41 cellular contexts compared by ENCODE assay signal in the genomic region with DNA sequence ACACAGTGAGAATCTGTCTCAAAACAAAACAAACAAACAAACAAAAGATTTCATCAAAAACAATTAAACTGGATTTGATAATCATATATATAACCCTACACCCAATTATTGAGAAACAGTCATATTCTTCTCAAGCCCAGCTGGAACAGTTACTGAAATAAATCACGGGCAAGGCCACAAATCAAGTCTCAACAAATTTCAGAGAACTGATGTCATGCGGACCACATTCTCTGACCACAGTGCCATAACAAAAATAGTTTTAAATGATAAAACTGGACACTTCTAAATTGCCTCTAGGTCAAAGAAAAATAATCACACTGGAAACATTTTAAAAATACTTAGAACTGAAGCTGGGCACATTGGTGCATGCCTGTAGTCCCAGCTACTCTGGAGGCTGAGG. TPM values are rescaled to one million over a fixed set of nuclear protein-coding genes. Genes with fewer than 3 reads are reported as not detected.
"Had no signal": no experiment of that assay in that cellular context is flagged by ENCODE, and none has a peak within 500 bp of the region (broad histone marks: within the 10 kb centered on the region; RNA-seq: fewer than 3 reads in every experiment).

No MANE protein-coding gene starts in this region.

- H3K36me3 ChIP-seq: adrenal gland, brain microvascular endothelial cell, cardiac muscle cell had no signal

- H3K9me3 ChIP-seq: adrenal gland, body of pancreas had no signal

- H3K4me1 ChIP-seq: adrenal gland, body of pancreas had no signal

- FAIRE-seq: bronchial epithelial cell, TTC549 had no signal

- ATAC-seq: activated CD4-positive, alpha-beta T cell treated with anti-CD3 and anti-CD28 coated beads for 36 hours; activated CD4-positive, CD25-positive, alpha-beta regulatory T cell treated with anti-CD3 and anti-CD28 coated beads, Interleukin-2, amount 50 U/mL, for 24 hours; activated CD8-positive, alpha-beta T cell treated with anti-CD3 and anti-CD28 coated beads for 36 hours; activated naive CD4-positive, alpha-beta T cell treated with anti-CD3 and anti-CD28 coated beads, Interleukin-2, amount 50 U/mL, for 72 hours; activated T-cell treated with anti-CD3 and anti-CD28 coated beads, Interleukin-2, amount 50 U/mL, for 4 hours; activated T-cell treated with anti-CD3 and anti-CD28 coated beads, Interleukin-2, amount 50 U/mL, for 72 hours; activated T-helper 17 cell treated with anti-CD3 and anti-CD28 coated beads, Interleukin-2, amount 50 U/mL, for 72 hours; body of pancreas; WTC11 had no signal

- H3K4me1 Mint-ChIP-seq: WTC11 had no signal

- H3K27ac Mint-ChIP-seq: activated CD4-positive, alpha-beta memory T cell treated with anti-CD3 and anti-CD28 coated beads for 36 hours; activated CD4-positive, alpha-beta T cell treated with anti-CD3 and anti-CD28 coated beads for 36 hours; activated CD4-positive, alpha-beta T cell treated with anti-CD3 and anti-CD28 coated beads, Interleukin-2, amount 10 ng/mL, durations not matched to agents 7 days and 5 days; activated CD8-positive, alpha-beta T cell treated with anti-CD3 and anti-CD28 coated beads for 36 hours; activated naive CD4-positive, alpha-beta T cell treated with anti-CD3 and anti-CD28 coated beads for 36 hours; activated naive CD4-positive, alpha-beta T cell treated with anti-CD3 and anti-CD28 coated beads, Interleukin-2, amount 50 U/mL, for 72 hours; activated naive CD8-positive, alpha-beta T cell treated with anti-CD3 and anti-CD28 coated beads for 36 hours; activated T-cell treated with anti-CD3 and anti-CD28 coated beads, Interleukin-2, amount 50 U/mL, for 72 hours; activated T-helper 1 cell treated with anti-CD3 and anti-CD28 coated beads, Interleukin-12 subunit alpha, Interleukin-12 subunit beta, Interleukin-2, Interleukin-4 antibody, amounts not matched to agents 30 ng/mL and 10 ng/mL and 1 ng/mL, durations not matched to agents 14 hours and 24 hours and 36 hours; activated T-helper 17 cell treated with anti-CD3 and anti-CD28 coated beads, Interleukin-2, amount 50 U/mL, for 72 hours; T-helper 1 cell treated with Interleukin-12 subunit alpha and Interleukin-12 subunit beta and Interleukin-4 antibody, amounts not matched to agents 30 μg/mL and 1 μg/mL, for 36 hours; T-helper 2 cell treated with Interferon-gamma antibody and Interleukin-4, amounts not matched to agents 5 μg/mL and 100 μg/mL, for 36 hours; WTC11 had no signal

- H3K27me3 Mint-ChIP-seq: activated CD4-positive, alpha-beta memory T cell treated with anti-CD3 and anti-CD28 coated beads for 36 hours; activated CD4-positive, alpha-beta T cell treated with anti-CD3 and anti-CD28 coated beads for 36 hours; activated CD4-positive, alpha-beta T cell treated with anti-CD3 and anti-CD28 coated beads, Interleukin-2, amount 10 ng/mL, durations not matched to agents 7 days and 5 days; activated CD8-positive, alpha-beta T cell treated with anti-CD3 and anti-CD28 coated beads for 36 hours; activated naive CD8-positive, alpha-beta T cell treated with anti-CD3 and anti-CD28 coated beads for 36 hours; activated T-helper 17 cell treated with anti-CD3 and anti-CD28 coated beads, Interleukin-2, amount 50 U/mL, for 72 hours; central memory CD8-positive, alpha-beta T cell had no signal

- H3K36me3 Mint-ChIP-seq: activated CD4-positive, alpha-beta memory T cell treated with anti-CD3 and anti-CD28 coated beads for 36 hours; WTC11 had no signal

- H3K4me3 Mint-ChIP-seq: activated CD4-positive, alpha-beta memory T cell treated with anti-CD3 and anti-CD28 coated beads for 36 hours; activated CD4-positive, alpha-beta T cell treated with anti-CD3 and anti-CD28 coated beads for 36 hours; activated CD4-positive, alpha-beta T cell treated with anti-CD3 and anti-CD28 coated beads, Interleukin-2, amount 10 ng/mL, durations not matched to agents 7 days and 5 days; activated CD8-positive, alpha-beta T cell treated with anti-CD3 and anti-CD28 coated beads for 36 hours; activated naive CD4-positive, alpha-beta T cell treated with anti-CD3 and anti-CD28 coated beads for 36 hours; activated naive CD8-positive, alpha-beta T cell treated with anti-CD3 and anti-CD28 coated beads for 36 hours; activated T-cell treated with anti-CD3 and anti-CD28 coated beads, Interleukin-2, amount 50 U/mL, for 4 hours; activated T-cell treated with anti-CD3 and anti-CD28 coated beads, Interleukin-2, amount 50 U/mL, for 72 hours; activated T-helper 1 cell treated with anti-CD3 and anti-CD28 coated beads, Interleukin-12 subunit alpha, Interleukin-12 subunit beta, Interleukin-2, Interleukin-4 antibody, amounts not matched to agents 30 ng/mL and 10 ng/mL and 1 ng/mL, durations not matched to agents 14 hours and 24 hours and 36 hours; activated T-helper 17 cell treated with anti-CD3 and anti-CD28 coated beads, Interleukin-2, amount 50 U/mL, for 72 hours; central memory CD8-positive, alpha-beta T cell; T-helper 1 cell treated with Interleukin-12 subunit alpha and Interleukin-12 subunit beta and Interleukin-4 antibody, amounts not matched to agents 30 μg/mL and 1 μg/mL, for 36 hours; T-helper 2 cell treated with Interferon-gamma antibody and Interleukin-4, amounts not matched to agents 5 μg/mL and 100 μg/mL, for 36 hours; WTC11 had no signal

- H3K9me3 Mint-ChIP-seq: activated T-cell treated with anti-CD3 and anti-CD28 coated beads, Interleukin-2, amount 50 U/mL, for 4 hours; central memory CD8-positive, alpha-beta T cell had no signal

- H3K27me3 ChIP-seq: adrenal gland, body of pancreas, brain microvascular endothelial cell, cardiac muscle cell had no signal

- DNase-seq: activated CD4-positive, alpha-beta memory T cell treated with anti-CD3 and anti-CD28 coated beads for 36 hours; activated CD4-positive, alpha-beta T cell treated with anti-CD3 and anti-CD28 coated beads for 1 hour; activated CD4-positive, alpha-beta T cell treated with anti-CD3 and anti-CD28 coated beads for 36 hours; activated CD4-positive, alpha-beta T cell treated with anti-CD3 and anti-CD28 coated beads for 48 hours; activated CD4-positive, alpha-beta T cell treated with anti-CD3 and anti-CD28 coated beads, Interleukin-2, amount 10 ng/mL, durations not matched to agents 7 days and 5 days; activated CD4-positive, alpha-beta T cell treated with anti-CD3 and anti-CD28 coated beads, Interleukin-2, amount 50 U/mL, for 4 hours; activated CD4-positive, CD25-positive, alpha-beta regulatory T cell; activated CD8-positive, alpha-beta memory T cell treated with anti-CD3 and anti-CD28 coated beads, Interleukin-2, amount 50 U/mL, for 4 hours; activated CD8-positive, alpha-beta T cell treated with anti-CD3 and anti-CD28 coated beads for 36 hours; activated effector memory CD4-positive, alpha-beta T cell treated with anti-CD3 and anti-CD28 coated beads, Interleukin-2, amount 50 U/mL, for 16 hours; activated gamma-delta T cell treated with Interleukin-2 at 50 U/mL for 16 hours; activated naive CD4-positive, alpha-beta T cell; activated naive CD4-positive, alpha-beta T cell treated with anti-CD3 and anti-CD28 coated beads for 36 hours; activated naive CD4-positive, alpha-beta T cell treated with anti-CD3 and anti-CD28 coated beads, Interleukin-2, amount 50 U/mL, for 16 hours; activated naive CD8-positive, alpha-beta T cell treated with anti-CD3 and anti-CD28 coated beads for 36 hours; activated T-cell treated with anti-CD3 and anti-CD28 coated beads for 4 hours; activated T-cell treated with anti-CD3 and anti-CD28 coated beads, Interleukin-2, amount 50 U/mL, for 1 hour; activated T-cell treated with anti-CD3 and anti-CD28 coated beads, Interleukin-2, amount 50 U/mL, for 4 hours; activated T-cell treated with anti-CD3 and anti-CD28 coated beads, Interleukin-2, amount 50 U/mL, for 72 hours; adrenal gland; amniotic stem cell; aorta; body of pancreas; brain microvascular endothelial cell; caudate nucleus; cerebellar nuclear complex; T-helper 1 cell; T-helper 2 cell; T-helper 9 cell had no signal

- H3K4me3 ChIP-seq: adrenal gland, body of pancreas, cardiac muscle cell had no signal

- H3K27ac ChIP-seq: adrenal gland, body of pancreas, brain microvascular endothelial cell, cardiac muscle cell, VCaP had no signal

RNA-seq across cellular contexts. Expression of a gene that starts 15.9 kb away (rescaled TPM):
- total RNA-seq: bronchial epithelial cell had no signal
